9 cellular contexts compared by ENCODE assay signal in the genomic region with DNA sequence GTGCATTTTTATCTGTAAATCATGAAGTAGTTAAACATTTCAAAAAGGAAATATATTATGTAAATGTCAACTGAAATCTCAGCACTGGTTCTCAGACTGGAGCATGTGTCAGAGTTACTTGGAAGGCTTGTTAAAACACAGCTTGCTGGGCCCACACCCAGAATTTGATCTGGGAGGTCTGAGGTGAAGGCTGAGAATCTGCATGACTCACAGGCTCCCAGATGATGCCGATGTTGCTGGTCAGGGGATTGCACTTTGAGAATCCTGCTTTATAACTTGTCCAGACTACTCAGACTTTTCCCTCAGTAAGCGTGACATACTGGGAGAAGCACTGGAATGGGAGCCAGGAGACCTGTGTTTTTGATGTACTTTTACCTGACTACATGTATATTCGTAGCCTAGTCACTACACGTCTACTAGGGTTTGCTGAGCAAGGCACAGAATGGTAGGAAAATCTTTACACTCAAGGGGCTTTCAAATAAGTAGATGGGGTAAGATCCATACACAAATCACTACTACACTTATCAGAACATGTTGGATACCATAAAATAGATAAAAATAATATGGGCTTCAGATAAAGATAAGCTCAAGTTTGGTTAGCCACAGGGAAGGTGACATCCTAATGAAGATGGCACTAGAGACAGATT.
A peak's percentile ranks its signal among the peaks of the same experiment; 100 is the strongest.
DNase-seq lines count a peak whose midpoint lies in the region; ATAC-seq, FAIRE-seq and TF ChIP-seq lines count a peak whose summit lies in the region.
"Had no signal": no experiment of that assay in that cellular context is flagged by ENCODE, and none has a peak within 500 bp of the region (broad histone marks: within the 10 kb centered on the region; RNA-seq: fewer than 3 reads in every experiment).

No MANE protein-coding gene starts in this region.

- peak; percentile 74 for ATAC-seq in sciatic nerve
- ATAC-seq: K562 had no signal

- no peak for TF ChIP-seq POLR2A in GM12891 (IDR thresholded peaks at IDR 0.05; ENCODE audit: low read depth, low read length)

- DNase-seq in EH (ENCODE audit: low read depth) (peak; percentile 99), RPMI7951 (ENCODE audit: low read depth) (peak; percentile 96), fibroblast of mammary gland (ENCODE audit: low read depth) (peak; percentile 98), sciatic nerve (ENCODE audit: low spot score) (no peak), GM12891 (ENCODE audit: insufficient read length, low spot score) (no peak), NCI-H2196 (lab: John Stamatoyannopoulos, UW; ENCODE audit: unreplicated experiment) (no peak), DMS153 (lab: John Stamatoyannopoulos, UW) (no peak), NAMALWA (ENCODE audit: low spot score) (no peak)

- no peak for FAIRE-seq in GM12891 (lab: Jason Lieb, UNC)
- FAIRE-seq: K562 had no signal

- intact Hi-C loops in sciatic nerve (cut with DNase I), result no loop called here

- H3K4me3 ChIP-seq in fibroblast of mammary gland (ENCODE audit: control insufficient read depth, low read depth, low read length), result no peak overlapping the region
- H3K4me3 ChIP-seq: K562 had no signal

- TF ChIP-seq CTCF in fibroblast of mammary gland (conservative IDR thresholded peaks at IDR 0.05; ENCODE audit: control insufficient read depth, insufficient read depth, low read depth, low read length), result no peak

TF ChIP-seq in GM12891, 5 proteins besides CTCF, POLR2A, EP300 and RAD21:
- TF ChIP-seq SPI1 (IDR thresholded peaks at IDR 0.05; ENCODE audit: low read depth, low read length), result no peak
- TF ChIP-seq POU2F2 (IDR thresholded peaks at IDR 0.05; ENCODE audit: low read depth, low read length), result no peak
- TF ChIP-seq POLR2AphosphoS5 (IDR thresholded peaks at IDR 0.05; ENCODE audit: low read depth, low read length), result no peak
- TF ChIP-seq TAF1 (IDR thresholded peaks at IDR 0.05; ENCODE audit: low read depth, low read length), result no peak
- TF ChIP-seq PAX5 (IDR thresholded peaks at IDR 0.05; ENCODE audit: insufficient read depth, low read length, severe bottlenecking), result no peak

Comparison
In these comparisons a context has a peak if more than half of its experiments do, and no peak if none do; other contexts are left out.
1. DNase-seq: peak in EH (single experiment), RPMI7951 (single experiment) and fibroblast of mammary gland (single experiment); none in sciatic nerve (single experiment), GM12891 (single experiment), NCI-H2196 (single experiment), DMS153 (single experiment) and NAMALWA (single experiment).